Comparison of ENCODE assay signal across 18 cellular contexts in the genomic region with DNA sequence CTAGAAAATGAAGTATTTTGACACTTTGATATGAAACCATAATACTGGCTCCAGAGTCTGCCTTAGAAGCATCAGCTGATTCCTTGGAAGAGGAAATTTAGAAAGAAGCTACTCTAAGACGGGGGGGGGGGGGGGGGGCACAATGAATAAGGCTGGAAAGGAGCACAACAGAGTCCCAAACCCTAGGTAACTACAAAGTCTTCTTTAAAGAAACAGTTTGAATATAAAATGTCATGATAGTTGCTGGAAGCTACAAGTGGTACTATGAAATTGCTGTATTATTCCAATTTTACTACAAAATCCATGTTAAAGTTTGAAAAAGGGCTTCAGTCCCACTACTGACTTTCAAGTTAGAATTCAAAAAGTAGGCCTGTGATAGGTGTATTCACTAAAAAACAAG. TPM values are rescaled to one million over a fixed set of nuclear protein-coding genes. Genes with fewer than 3 reads are reported as not detected.
DNase-seq lines count a peak whose midpoint lies in the region; ATAC-seq and TF ChIP-seq lines count a peak whose summit lies in the region.
"Had no signal": no experiment of that assay in that cellular context is flagged by ENCODE, and none has a peak within 500 bp of the region (broad histone marks: within the 10 kb centered on the region; RNA-seq: fewer than 3 reads in every experiment).

No MANE protein-coding gene starts in this region.

- no peaks in the 10 kb centered on the region for H3K36me3 ChIP-seq in gastroesophageal sphincter
- H3K36me3 ChIP-seq in osteoblast (ENCODE audit: insufficient read depth, low read length), result no peaks in the 10 kb centered on the region
- no peaks in the 10 kb centered on the region for H3K36me3 ChIP-seq in urinary bladder (ENCODE audit: insufficient read depth)
- no peaks in the 10 kb centered on the region for H3K36me3 ChIP-seq in endodermal cell (ENCODE audit: control insufficient read depth, insufficient read depth, low read length)
- H3K36me3 ChIP-seq: Peyer's patch had no signal

- peaks cover 44% of the 10 kb centered on the region for H4K20me1 ChIP-seq in osteoblast (ENCODE audit: insufficient read depth, low read length)

- ATAC-seq in natural killer cell (no peak), gastroesophageal sphincter (no peak)
- ATAC-seq in natural killer cell treated with Interleukin-12 subunit alpha and Interleukin-12 subunit beta and Interleukin-15 and Interleukin-18, amount 100 ng/mL, for 72 hours, result no peak
- ATAC-seq: K562 had no signal

- intact Hi-C loops in natural killer cell (cut with micrococcal nuclease) (no loop called here), head of caudate nucleus (cut with DNase I) (no loop called here)

- H3K79me2 ChIP-seq in osteoblast (ENCODE audit: insufficient read depth, low read length), result peaks cover 99% of the 10 kb centered on the region

- H3K36me3 Mint-ChIP-seq in natural killer cell (no peaks in the 10 kb centered on the region), endodermal cell (ENCODE audit: low read depth) (no peaks in the 10 kb centered on the region)
- peaks cover 4% of the 10 kb centered on the region for H3K36me3 Mint-ChIP-seq in natural killer cell treated with Interleukin-12 subunit alpha and Interleukin-12 subunit beta and Interleukin-15 and Interleukin-18, amount 100 ng/mL, for 72 hours

- no peak overlapping the region for H2AFZ ChIP-seq in osteoblast (ENCODE audit: low read length)

- H3K27me3 Mint-ChIP-seq in natural killer cell (ENCODE audit: low read depth in 2 of 2), result no peaks in the 10 kb centered on the region
- H3K27me3 Mint-ChIP-seq in natural killer cell treated with Interleukin-12 subunit alpha and Interleukin-12 subunit beta and Interleukin-15 and Interleukin-18, amount 100 ng/mL, for 72 hours, result no peaks in the 10 kb centered on the region
- no peaks in the 10 kb centered on the region for H3K27me3 Mint-ChIP-seq in endodermal cell (ENCODE audit: insufficient read depth)
- H3K27me3 Mint-ChIP-seq: B cell; CD4-positive, alpha-beta memory T cell had no signal

- H3K27me3 ChIP-seq in gastroesophageal sphincter (no peaks in the 10 kb centered on the region), osteoblast (ENCODE audit: insufficient read depth, low read length) (no peaks in the 10 kb centered on the region), endodermal cell (ENCODE audit: control insufficient read depth, insufficient read depth, low read length, poor library complexity, severe bottlenecking) (no peaks in the 10 kb centered on the region)
- H3K27me3 ChIP-seq: Peyer's patch had no signal

- H3K27ac ChIP-seq in gastroesophageal sphincter (peak overlapping the region in 3 of 4 donors; percentile 32 to 71 (median 48)), osteoblast (ENCODE audit: low read depth, low read length) (peak overlapping the region; percentile 16), urinary bladder (ENCODE audit: low read depth) (peak overlapping the region; percentile 23), endodermal cell (ENCODE audit: low read depth, low read length) (no peak overlapping the region)
- H3K27ac ChIP-seq: HL-60 had no signal

- H3K9me3 ChIP-seq in gastroesophageal sphincter, result no peaks in the 10 kb centered on the region
- no peaks in the 10 kb centered on the region for H3K9me3 ChIP-seq in osteoblast (ENCODE audit: low read depth, low read length)
- no peaks in the 10 kb centered on the region for H3K9me3 ChIP-seq in endodermal cell (ENCODE audit: control insufficient read depth, low read length)
- H3K9me3 ChIP-seq: Peyer's patch had no signal

- no peak for TF ChIP-seq EP300 in gastroesophageal sphincter (IDR thresholded peaks at IDR 0.05)

- H3K9me3 Mint-ChIP-seq in natural killer cell (no peaks in the 10 kb centered on the region), endodermal cell (no peaks in the 10 kb centered on the region)
- no peaks in the 10 kb centered on the region for H3K9me3 Mint-ChIP-seq in natural killer cell treated with Interleukin-12 subunit alpha and Interleukin-12 subunit beta and Interleukin-15 and Interleukin-18, amount 100 ng/mL, for 72 hours
- H3K9me3 Mint-ChIP-seq: CD4-positive, alpha-beta memory T cell had no signal

- no peak overlapping the region for H3K4me2 ChIP-seq in osteoblast (ENCODE audit: insufficient read depth, low read length)

- no peak overlapping the region for H3K4me3 Mint-ChIP-seq in natural killer cell
- no peak overlapping the region for H3K4me3 Mint-ChIP-seq in natural killer cell treated with Interleukin-12 subunit alpha and Interleukin-12 subunit beta and Interleukin-15 and Interleukin-18, amount 100 ng/mL, for 72 hours
- no peak overlapping the region for H3K4me3 Mint-ChIP-seq in endodermal cell
- H3K4me3 Mint-ChIP-seq: B cell had no signal

- no peak for DNase-seq in natural killer cell
- no peak for DNase-seq in natural killer cell treated with Interleukin-12 subunit alpha and Interleukin-12 subunit beta and Interleukin-15 and Interleukin-18, amount 100 ng/mL, for 72 hours (ENCODE audit: low spot score)
- DNase-seq in osteoblast (ENCODE audit: insufficient read length, low spot score, missing footprints), result no peak
- DNase-seq in COR-L47 (lab: John Stamatoyannopoulos, UW), result no peak
- no peak for DNase-seq in head of caudate nucleus
- DNase-seq in endodermal cell, result no peak
- DNase-seq: CD4-positive, alpha-beta memory T cell; DND-41; GDM1; GOT3; NCI-H1694 treated with DMSO at 0.1 percent for 48 hours; Peyer's patch; SHP77 treated with DMSO at 0.1 percent for 48 hours had no signal

- H3K4me1 ChIP-seq in gastroesophageal sphincter, result peaks cover 24 to 94% (median 33%) of the 10 kb centered on the region in 3 donors
- peaks cover 33% of the 10 kb centered on the region for H3K4me1 ChIP-seq in osteoblast (ENCODE audit: insufficient read depth, low read length)
- no peaks in the 10 kb centered on the region for H3K4me1 ChIP-seq in urinary bladder (ENCODE audit: insufficient read depth)
- H3K4me1 ChIP-seq in endodermal cell (ENCODE audit: control insufficient read depth, insufficient read depth, low read length), result peaks cover 12% of the 10 kb centered on the region

- H3K27ac Mint-ChIP-seq in natural killer cell, result peak overlapping the region; percentile 38 to 61
- peak overlapping the region in 1 of 2 donors; percentile 53 for H3K27ac Mint-ChIP-seq in natural killer cell treated with Interleukin-12 subunit alpha and Interleukin-12 subunit beta and Interleukin-15 and Interleukin-18, amount 100 ng/mL, for 72 hours
- H3K27ac Mint-ChIP-seq in endodermal cell, result no peak overlapping the region
- H3K27ac Mint-ChIP-seq: B cell had no signal

- H3K9ac ChIP-seq in endodermal cell (ENCODE audit: extremely low read depth, low read length, poor library complexity, severe bottlenecking), result no peak overlapping the region

- WGBS in gastroesophageal sphincter (ENCODE audit: low coverage in 1 of 2), 2 donors, result 0% methylated on average over 1 of the region's 1 CpG; no CpG with 5 or more reads in 1 of the 2 donors
- WGBS in urinary bladder, result 14% methylated on average over 1 of the region's 1 CpG
- no CpG with 5 or more reads among the region's 1 CpG for WGBS in endodermal cell (ENCODE audit: insufficient coverage in 1 of 2, insufficient read length in 1 of 2), 2 experiments

- no peak for TF ChIP-seq POLR2A in gastroesophageal sphincter (IDR thresholded peaks at IDR 0.05)

- TF ChIP-seq CTCF in natural killer cell (IDR thresholded peaks at IDR 0.05) (no peak), gastroesophageal sphincter (IDR thresholded peaks at IDR 0.05) (no peak), osteoblast (IDR thresholded peaks at IDR 0.05; ENCODE audit: extremely low read depth, low read depth, low read length) (no peak), endodermal cell (conservative IDR thresholded peaks at IDR 0.05) (no peak)

- H3K4me3 ChIP-seq in gastroesophageal sphincter, result no peak overlapping the region
- H3K4me3 ChIP-seq in osteoblast (ENCODE audit: insufficient read depth, low read length), result no peak overlapping the region
- no peak overlapping the region for H3K4me3 ChIP-seq in urinary bladder (ENCODE audit: low read depth, low read length)
- no peak overlapping the region for H3K4me3 ChIP-seq in endodermal cell (ENCODE audit: low read length)
- H3K4me3 ChIP-seq: K562, Peyer's patch had no signal

- H3K4me1 Mint-ChIP-seq in natural killer cell, result peaks cover 74 to 76% of the 10 kb centered on the region in 2 donors
- H3K4me1 Mint-ChIP-seq in natural killer cell treated with Interleukin-12 subunit alpha and Interleukin-12 subunit beta and Interleukin-15 and Interleukin-18, amount 100 ng/mL, for 72 hours (ENCODE audit: low read depth in 2 of 2), result peaks cover 55 to 67% of the 10 kb centered on the region in 2 donors
- peaks cover 48% of the 10 kb centered on the region for H3K4me1 Mint-ChIP-seq in endodermal cell

RNA-seq across cellular contexts. Expression of a gene that starts 31.6 kb away (rescaled TPM):
- total RNA-seq in natural killer cell, result 100 to 1,000 TPM; 199 to 234 (median 232) TPM
- total RNA-seq in natural killer cell treated with Interleukin-12 subunit alpha and Interleukin-12 subunit beta and Interleukin-15 and Interleukin-18, amount 100 ng/mL, for 72 hours, result 10 to 100 TPM; 66.9 to 82.1 TPM
- 10 to 100 TPM; 54.4 to 77.9 (median 62.9) TPM for total RNA-seq in gastroesophageal sphincter
- 64.8 and 68.0 TPM in 2 replicates for total RNA-seq in osteoblast
- total RNA-seq in urinary bladder, result 127 TPM
- polyA plus RNA-seq in urinary bladder, result 16.7 TPM
- total RNA-seq in endodermal cell, result 10 to 100 TPM; 36.2 to 39.9 TPM
- polyA plus RNA-seq in endodermal cell (2013, experiment 1 of 2), result 33.3 TPM
- polyA plus RNA-seq in endodermal cell (2013, experiment 2 of 2), result 34.4 TPM
